In the genomic region with DNA sequence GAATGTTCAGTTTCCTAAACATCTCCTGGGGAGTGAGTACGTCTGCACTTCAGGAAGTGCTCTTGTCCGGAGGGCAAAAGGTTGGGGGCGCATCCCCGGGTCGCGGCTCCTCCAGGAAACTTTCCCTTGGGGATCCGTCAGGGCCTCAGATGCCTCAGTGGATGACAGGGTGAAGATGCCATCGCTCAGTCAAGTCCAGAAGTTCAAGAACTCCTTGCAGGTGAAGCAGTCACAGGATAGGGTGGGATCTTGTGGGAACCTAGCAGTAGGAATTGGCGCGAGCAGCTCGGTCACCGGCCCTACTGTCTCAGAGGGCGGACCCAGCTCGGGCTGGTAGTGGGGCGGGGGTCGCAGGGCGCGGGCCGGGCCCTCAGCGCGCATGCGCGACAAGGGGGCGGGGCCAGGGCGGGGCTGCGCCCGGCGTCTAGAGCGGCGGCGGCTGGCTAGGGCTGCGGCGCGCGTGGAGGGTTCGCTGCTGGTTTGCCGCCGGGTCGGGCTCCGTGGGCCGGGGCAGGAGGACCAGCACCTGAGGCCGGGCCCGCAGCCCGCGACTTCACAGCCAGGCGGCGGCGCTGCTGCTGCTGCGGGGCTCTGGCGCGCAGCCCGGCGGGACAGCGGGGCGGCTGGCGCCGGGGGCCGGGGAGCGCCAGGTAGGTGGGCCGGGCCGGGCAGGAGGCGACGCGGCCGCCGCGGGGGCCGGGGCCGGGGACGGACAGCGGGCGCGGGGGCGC, we compare ENCODE assay signal across 8 cellular contexts. TPM values are rescaled to one million over a fixed set of nuclear protein-coding genes. Genes with fewer than 3 reads are reported as not detected.
DNase-seq lines count a peak whose midpoint lies in the region; ATAC-seq and TF ChIP-seq lines count a peak whose summit lies in the region.

TSS of gene INPP4A (plus strand) at position 423 of the 731 bp plus-strand sequence. CDS start 75,191 bp downstream, outside the sequence.

- peak; percentile 73 for TF ChIP-seq POLR2A in Raji (IDR thresholded peaks at IDR 0.05; ENCODE audit: insufficient read depth, low read depth, low read length)

- ATAC-seq in GM21576 (IDR thresholded peaks at IDR 0.05; ENCODE audit: unreplicated experiment) = peak; percentile 74

- peak within 1 kb of the TSS; percentile 88 to 94 (median 93) for H3K27ac Mint-ChIP-seq in IgD-negative memory B cell
- peak within 1 kb of the TSS; percentile 70 for H3K27ac Mint-ChIP-seq in neural crest cell (ENCODE audit: unreplicated experiment)

- H3K4me1 Mint-ChIP-seq in IgD-negative memory B cell = peaks cover 17 to 20% (median 19%) of the 10 kb centered on the region in 3 donors
- peaks cover 24% of the 10 kb centered on the region for H3K4me1 Mint-ChIP-seq in neural crest cell

- peaks cover 3% of the 10 kb centered on the region for H3K36me3 Mint-ChIP-seq in IgD-negative memory B cell
- H3K36me3 Mint-ChIP-seq in neural crest cell (ENCODE audit: low read depth) = peaks cover 3% of the 10 kb centered on the region

- no peak for TF ChIP-seq CTCF in neural crest cell (conservative IDR thresholded peaks at IDR 0.05)

- DNase-seq in Daoy (ENCODE audit: low read depth) (peak; percentile 75), fibroblast of the conjunctiva (ENCODE audit: low read depth) (peak; percentile 18), neural crest cell (ENCODE audit: low read depth, low spot score) (peak; percentile 76), superior temporal gyrus (ENCODE audit: extremely low spot score) (peak; percentile 59)
- peak; percentile 92 for DNase-seq in activated effector memory CD4-positive, alpha-beta T cell treated with anti-CD3 and anti-CD28 coated beads, Interleukin-2, amount 50 U/mL, for 16 hours

- H3K9me3 Mint-ChIP-seq in IgD-negative memory B cell = peaks cover 0 to 3% (median 3%) of the 10 kb centered on the region in 3 donors
- peaks cover 3% of the 10 kb centered on the region for H3K9me3 Mint-ChIP-seq in neural crest cell

- peak within 1 kb of the TSS; percentile 91 to 99 (median 97) for H3K4me3 Mint-ChIP-seq in IgD-negative memory B cell
- peak within 1 kb of the TSS; percentile 94 for H3K4me3 Mint-ChIP-seq in neural crest cell

- H3K27me3 Mint-ChIP-seq in IgD-negative memory B cell (no peaks in the 10 kb centered on the region), neural crest cell (ENCODE audit: low read depth) (no peaks in the 10 kb centered on the region)

RNA-seq across cellular contexts. Expression of gene INPP4A, which starts in this region (rescaled TPM):
- total RNA-seq in Daoy (2014; rRNA removed; shearing (Covaris generic)) = 10.1 and 11.8 TPM in 2 replicates
- polyA plus RNA-seq in IgD-negative memory B cell = 8.2 TPM
- 29.9 and 32.4 TPM in 2 replicates for total RNA-seq in neural crest cell

Comparison
In these comparisons a context has a peak if more than half of its experiments do, and no peak if none do; other contexts are left out.
1. Peak in every context shown above with its lines: DNase-seq and ATAC-seq.
2. DNase-seq: peak in every context shown above with its lines; median percentile 92 in activated effector memory CD4-positive, alpha-beta T cell treated with anti-CD3 and anti-CD28 coated beads, Interleukin-2, amount 50 U/mL, for 16 hours; 76 in neural crest cell; 75 in Daoy; 59 in superior temporal gyrus; 18 in fibroblast of the conjunctiva.